Comparison of ENCODE assay signal across 17 cellular contexts in genomic region chr18:31233550-31234306, GRCh38.
DNase-seq lines count a peak whose midpoint lies in the region; ATAC-seq and TF ChIP-seq lines count a peak whose summit lies in the region.
"Had no signal": no experiment of that assay in that cellular context is flagged by ENCODE, and none has a peak within 500 bp of the region (broad histone marks: within the 10 kb centered on the region; RNA-seq: fewer than 3 reads in every experiment).

No MANE protein-coding gene starts in this region.

- ATAC-seq in GM21360 (IDR thresholded peaks at IDR 0.05; ENCODE audit: unreplicated experiment), result no peak
- ATAC-seq: activated T-cell treated with anti-CD3 and anti-CD28 coated beads, Interleukin-2, amount 50 U/mL, for 4 hours; T-cell had no signal

- H3K4me1 Mint-ChIP-seq in chondrocyte (ENCODE audit: low read depth) (peaks cover 25% of the 10 kb centered on the region), type B pancreatic cell (ENCODE audit: unreplicated experiment) (peaks cover 17% of the 10 kb centered on the region)
- H3K4me1 Mint-ChIP-seq: T-cell had no signal

- no peaks in the 10 kb centered on the region for H3K27me3 Mint-ChIP-seq in chondrocyte (ENCODE audit: low read depth)
- H3K27me3 Mint-ChIP-seq in type B pancreatic cell, result no peaks in the 10 kb centered on the region
- H3K27me3 Mint-ChIP-seq: T-cell had no signal

- H3K36me3 Mint-ChIP-seq in chondrocyte (ENCODE audit: low read depth), result no peaks in the 10 kb centered on the region
- no peaks in the 10 kb centered on the region for H3K36me3 Mint-ChIP-seq in type B pancreatic cell
- H3K36me3 Mint-ChIP-seq: T-cell had no signal

- DNase-seq in DMS53 (lab: John Stamatoyannopoulos, UW) (peak; percentile 8), DMS53 treated with DMSO at 0.1 percent for 48 hours (lab: John Stamatoyannopoulos, UW; ENCODE audit: unreplicated experiment) (no peak), chondrocyte (ENCODE audit: low spot score) (no peak), left kidney (ENCODE audit: low read depth, low spot score) (peak; percentile 54), type B pancreatic cell (ENCODE audit: extremely low spot score, unreplicated experiment) (no peak), T1000 (lab: John Stamatoyannopoulos, UW) (no peak), NCI-H1048 (lab: John Stamatoyannopoulos, UW) (no peak)
- DNase-seq: activated CD4-positive, alpha-beta T cell treated with anti-CD3 and anti-CD28 coated beads, Interleukin-2, amount 50 U/mL, for 4 hours; activated T-cell treated with anti-CD3 and anti-CD28 coated beads, Interleukin-2, amount 50 U/mL, for 4 hours; effector CD4-positive, alpha-beta T cell; NCI-H146; NCI-H2227 treated with DMSO at 0.1 percent for 48 hours; NK-92 treated with Interleukin-12 subunit alpha and Interleukin-12 subunit beta, amount 100 ng/mL, for 24 hours; occipital lobe; stimulated activated CD4-positive, alpha-beta T cell treated with anti-CD3 and anti-CD28 coated beads, Interleukin-4, amount 100 ng/mL, for 24 hours; T-cell had no signal

- TF ChIP-seq CTCF in chondrocyte (IDR thresholded peaks at IDR 0.05), result no peak
- TF ChIP-seq CTCF in type B pancreatic cell (conservative IDR thresholded peaks at IDR 0.05), result no peak

- H3K9me3 Mint-ChIP-seq in chondrocyte (ENCODE audit: low read depth), result no peaks in the 10 kb centered on the region
- peaks cover 5% of the 10 kb centered on the region for H3K9me3 Mint-ChIP-seq in type B pancreatic cell

- H3K27ac Mint-ChIP-seq in chondrocyte (ENCODE audit: unreplicated experiment) (peak overlapping the region; percentile 29), type B pancreatic cell (peak overlapping the region; percentile 54)
- H3K27ac Mint-ChIP-seq: T-cell had no signal

- no peak overlapping the region for H3K4me3 Mint-ChIP-seq in chondrocyte (ENCODE audit: unreplicated experiment)
- H3K4me3 Mint-ChIP-seq in type B pancreatic cell, result peak overlapping the region; percentile 1
- H3K4me3 Mint-ChIP-seq: activated T-cell treated with anti-CD3 and anti-CD28 coated beads, Interleukin-2, amount 50 U/mL, for 4 hours; T-cell had no signal

Comparison
In these comparisons a context has a peak if more than half of its experiments do, and no peak if none do; other contexts are left out.
1. DNase-seq: peak in DMS53 (single experiment) and left kidney (single experiment); none in DMS53 treated with DMSO at 0.1 percent for 48 hours (single experiment), chondrocyte (single experiment), type B pancreatic cell (single experiment), T1000 (single experiment) and NCI-H1048 (single experiment).